1 cellular context compared by ENCODE assay signal in the genomic region with DNA sequence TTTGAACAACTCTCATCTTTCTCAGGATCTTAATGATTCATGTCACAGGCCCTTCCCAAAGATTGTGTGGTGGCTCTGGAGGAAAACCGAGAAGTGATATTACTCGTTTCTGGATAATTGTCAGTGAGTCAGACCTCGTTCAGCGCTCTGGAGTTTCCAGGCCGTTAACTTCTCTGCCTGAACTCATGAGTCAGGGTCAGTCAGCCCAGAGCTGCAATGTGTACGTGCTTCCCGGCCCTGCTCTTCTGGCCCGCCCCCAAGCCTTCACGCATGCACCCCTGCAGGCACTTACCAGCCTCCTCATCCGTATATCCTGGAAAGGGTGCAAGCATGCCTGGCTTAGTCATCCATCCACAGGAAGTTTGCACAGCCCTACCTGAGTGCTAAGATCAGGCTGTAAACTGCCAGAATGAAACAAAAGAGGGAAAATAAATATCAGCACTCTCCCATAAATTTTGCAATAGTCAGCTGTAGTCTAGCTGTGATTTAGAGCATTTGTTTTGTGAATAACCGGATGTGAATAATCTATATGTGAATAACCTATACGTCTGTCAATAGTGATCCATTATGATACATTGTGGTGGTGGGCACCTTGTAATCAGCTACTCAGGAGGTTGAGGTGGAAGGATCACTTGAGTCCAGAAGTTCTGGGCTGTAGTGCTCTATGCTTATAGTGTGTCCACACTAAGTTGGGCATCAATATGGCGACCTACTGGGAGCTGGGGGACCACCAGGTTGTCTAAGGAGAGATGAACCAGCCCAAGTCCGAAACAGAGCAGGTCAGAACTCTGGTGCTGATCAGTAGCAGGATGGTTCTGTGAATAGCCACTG.
TF ChIP-seq lines count a peak whose summit lies in the region.

No MANE protein-coding gene starts in this region.

TF ChIP-seq in HepG2, 621 proteins besides CTCF, POLR2A, EP300 and RAD21 (continued from another document and continues in another):
- TF ChIP-seq, protein P1, sequence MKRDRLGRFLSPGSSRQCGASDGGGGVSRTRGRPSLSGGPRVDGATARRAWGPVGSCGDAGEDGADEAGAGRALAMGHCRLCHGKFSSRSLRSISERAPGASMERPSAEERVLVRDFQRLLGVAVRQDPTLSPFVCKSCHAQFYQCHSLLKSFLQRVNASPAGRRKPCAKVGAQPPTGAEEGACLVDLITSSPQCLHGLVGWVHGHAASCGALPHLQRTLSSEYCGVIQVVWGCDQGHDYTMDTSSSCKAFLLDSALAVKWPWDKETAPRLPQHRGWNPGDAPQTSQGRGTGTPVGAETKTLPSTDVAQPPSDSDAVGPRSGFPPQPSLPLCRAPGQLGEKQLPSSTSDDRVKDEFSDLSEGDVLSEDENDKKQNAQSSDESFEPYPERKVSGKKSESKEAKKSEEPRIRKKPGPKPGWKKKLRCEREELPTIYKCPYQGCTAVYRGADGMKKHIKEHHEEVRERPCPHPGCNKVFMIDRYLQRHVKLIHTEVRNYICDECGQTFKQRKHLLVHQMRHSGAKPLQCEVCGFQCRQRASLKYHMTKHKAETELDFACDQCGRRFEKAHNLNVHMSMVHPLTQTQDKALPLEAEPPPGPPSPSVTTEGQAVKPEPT (CRISPR knock-in tag; IDR thresholded peaks at IDR 0.05; ENCODE audit: low read depth): peak; percentile 19; the same call in 1 of the 2 replicates
- TF ChIP-seq ZNF552 (CRISPR knock-in tag; IDR thresholded peaks at IDR 0.05; ENCODE audit: borderline replicate concordance): no peak
- peak; percentile 76 for TF ChIP-seq FOSL1 (CRISPR knock-in tag; IDR thresholded peaks at IDR 0.05; ENCODE audit: borderline replicate concordance)
- TF ChIP-seq ZNF564 (CRISPR knock-in tag; IDR thresholded peaks at IDR 0.05): 0 out of 2 replicates have a peak, but pooled peaks have one; percentile 38
- TF ChIP-seq, protein P2, sequence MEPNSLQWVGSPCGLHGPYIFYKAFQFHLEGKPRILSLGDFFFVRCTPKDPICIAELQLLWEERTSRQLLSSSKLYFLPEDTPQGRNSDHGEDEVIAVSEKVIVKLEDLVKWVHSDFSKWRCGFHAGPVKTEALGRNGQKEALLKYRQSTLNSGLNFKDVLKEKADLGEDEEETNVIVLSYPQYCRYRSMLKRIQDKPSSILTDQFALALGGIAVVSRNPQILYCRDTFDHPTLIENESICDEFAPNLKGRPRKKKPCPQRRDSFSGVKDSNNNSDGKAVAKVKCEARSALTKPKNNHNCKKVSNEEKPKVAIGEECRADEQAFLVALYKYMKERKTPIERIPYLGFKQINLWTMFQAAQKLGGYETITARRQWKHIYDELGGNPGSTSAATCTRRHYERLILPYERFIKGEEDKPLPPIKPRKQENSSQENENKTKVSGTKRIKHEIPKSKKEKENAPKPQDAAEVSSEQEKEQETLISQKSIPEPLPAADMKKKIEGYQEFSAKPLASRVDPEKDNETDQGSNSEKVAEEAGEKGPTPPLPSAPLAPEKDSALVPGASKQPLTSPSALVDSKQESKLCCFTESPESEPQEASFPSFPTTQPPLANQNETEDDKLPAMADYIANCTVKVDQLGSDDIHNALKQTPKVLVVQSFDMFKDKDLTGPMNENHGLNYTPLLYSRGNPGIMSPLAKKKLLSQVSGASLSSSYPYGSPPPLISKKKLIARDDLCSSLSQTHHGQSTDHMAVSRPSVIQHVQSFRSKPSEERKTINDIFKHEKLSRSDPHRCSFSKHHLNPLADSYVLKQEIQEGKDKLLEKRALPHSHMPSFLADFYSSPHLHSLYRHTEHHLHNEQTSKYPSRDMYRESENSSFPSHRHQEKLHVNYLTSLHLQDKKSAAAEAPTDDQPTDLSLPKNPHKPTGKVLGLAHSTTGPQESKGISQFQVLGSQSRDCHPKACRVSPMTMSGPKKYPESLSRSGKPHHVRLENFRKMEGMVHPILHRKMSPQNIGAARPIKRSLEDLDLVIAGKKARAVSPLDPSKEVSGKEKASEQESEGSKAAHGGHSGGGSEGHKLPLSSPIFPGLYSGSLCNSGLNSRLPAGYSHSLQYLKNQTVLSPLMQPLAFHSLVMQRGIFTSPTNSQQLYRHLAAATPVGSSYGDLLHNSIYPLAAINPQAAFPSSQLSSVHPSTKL (CRISPR knock-in tag; IDR thresholded peaks at IDR 0.05): peak; percentile 91
- TF ChIP-seq SKI (IDR thresholded peaks at IDR 0.05; ENCODE audit: partially characterized antibody): no peak
- peak; percentile 48; the same call in 1 of the 2 replicates for TF ChIP-seq MIER2 (CRISPR knock-in tag; IDR thresholded peaks at IDR 0.05)
- TF ChIP-seq SSRP1 (CRISPR knock-in tag; IDR thresholded peaks at IDR 0.05): peak; percentile 77; the same call in 1 of the 2 replicates
- peak; percentile 45; the same call in 1 of the 2 replicates for TF ChIP-seq THAP11 (CRISPR knock-in tag; IDR thresholded peaks at IDR 0.05)
- peak; percentile 46; the same call in 1 of the 2 replicates for TF ChIP-seq ZNF547 (CRISPR knock-in tag; IDR thresholded peaks at IDR 0.05)
- TF ChIP-seq TEAD3 (CRISPR knock-in tag; optimal IDR thresholded peaks at IDR 0.05; ENCODE audit: borderline replicate concordance): peak; percentile 86
- TF ChIP-seq, protein P3, sequence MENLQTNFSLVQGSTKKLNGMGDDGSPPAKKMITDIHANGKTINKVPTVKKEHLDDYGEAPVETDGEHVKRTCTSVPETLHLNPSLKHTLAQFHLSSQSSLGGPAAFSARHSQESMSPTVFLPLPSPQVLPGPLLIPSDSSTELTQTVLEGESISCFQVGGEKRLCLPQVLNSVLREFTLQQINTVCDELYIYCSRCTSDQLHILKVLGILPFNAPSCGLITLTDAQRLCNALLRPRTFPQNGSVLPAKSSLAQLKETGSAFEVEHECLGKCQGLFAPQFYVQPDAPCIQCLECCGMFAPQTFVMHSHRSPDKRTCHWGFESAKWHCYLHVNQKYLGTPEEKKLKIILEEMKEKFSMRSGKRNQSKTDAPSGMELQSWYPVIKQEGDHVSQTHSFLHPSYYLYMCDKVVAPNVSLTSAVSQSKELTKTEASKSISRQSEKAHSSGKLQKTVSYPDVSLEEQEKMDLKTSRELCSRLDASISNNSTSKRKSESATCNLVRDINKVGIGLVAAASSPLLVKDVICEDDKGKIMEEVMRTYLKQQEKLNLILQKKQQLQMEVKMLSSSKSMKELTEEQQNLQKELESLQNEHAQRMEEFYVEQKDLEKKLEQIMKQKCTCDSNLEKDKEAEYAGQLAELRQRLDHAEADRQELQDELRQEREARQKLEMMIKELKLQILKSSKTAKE (CRISPR knock-in tag; IDR thresholded peaks at IDR 0.05; ENCODE audit: borderline replicate concordance): peak; percentile 79; the same call in 1 of the 2 replicates
- TF ChIP-seq, protein P4, sequence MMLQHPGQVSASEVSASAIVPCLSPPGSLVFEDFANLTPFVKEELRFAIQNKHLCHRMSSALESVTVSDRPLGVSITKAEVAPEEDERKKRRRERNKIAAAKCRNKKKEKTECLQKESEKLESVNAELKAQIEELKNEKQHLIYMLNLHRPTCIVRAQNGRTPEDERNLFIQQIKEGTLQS (CRISPR knock-in tag; IDR thresholded peaks at IDR 0.05): peak; percentile 89
- peak; percentile 72; the same call in 1 of the 2 replicates for TF ChIP-seq ZNF607 (CRISPR knock-in tag; IDR thresholded peaks at IDR 0.05; ENCODE audit: borderline replicate concordance)
- TF ChIP-seq ZNF292 (CRISPR knock-in tag; IDR thresholded peaks at IDR 0.05; ENCODE audit: borderline replicate concordance, low read depth): peak; percentile 96; the same call in 1 of the 2 replicates
- TF ChIP-seq, protein P5, sequence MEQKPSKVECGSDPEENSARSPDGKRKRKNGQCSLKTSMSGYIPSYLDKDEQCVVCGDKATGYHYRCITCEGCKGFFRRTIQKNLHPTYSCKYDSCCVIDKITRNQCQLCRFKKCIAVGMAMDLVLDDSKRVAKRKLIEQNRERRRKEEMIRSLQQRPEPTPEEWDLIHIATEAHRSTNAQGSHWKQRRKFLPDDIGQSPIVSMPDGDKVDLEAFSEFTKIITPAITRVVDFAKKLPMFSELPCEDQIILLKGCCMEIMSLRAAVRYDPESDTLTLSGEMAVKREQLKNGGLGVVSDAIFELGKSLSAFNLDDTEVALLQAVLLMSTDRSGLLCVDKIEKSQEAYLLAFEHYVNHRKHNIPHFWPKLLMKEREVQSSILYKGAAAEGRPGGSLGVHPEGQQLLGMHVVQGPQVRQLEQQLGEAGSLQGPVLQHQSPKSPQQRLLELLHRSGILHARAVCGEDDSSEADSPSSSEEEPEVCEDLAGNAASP (CRISPR knock-in tag; IDR thresholded peaks at IDR 0.05; ENCODE audit: borderline replicate concordance): peak; percentile 71
- peak; percentile 65; the same call in 1 of the 2 replicates for TF ChIP-seq MIER3 (CRISPR knock-in tag; IDR thresholded peaks at IDR 0.05; ENCODE audit: borderline replicate concordance)
- 0 out of 2 replicates have a peak, but pooled peaks have one; percentile 27 for TF ChIP-seq BRD4 (CRISPR knock-in tag; IDR thresholded peaks at IDR 0.05)
- TF ChIP-seq HDAC1 (CRISPR knock-in tag; IDR thresholded peaks at IDR 0.05): peak; percentile 55
- peak; percentile 51; the same call in 1 of the 2 replicates for TF ChIP-seq POLR2G (IDR thresholded peaks at IDR 0.05; ENCODE audit: low read depth, low read length)
- TF ChIP-seq, protein P6, sequence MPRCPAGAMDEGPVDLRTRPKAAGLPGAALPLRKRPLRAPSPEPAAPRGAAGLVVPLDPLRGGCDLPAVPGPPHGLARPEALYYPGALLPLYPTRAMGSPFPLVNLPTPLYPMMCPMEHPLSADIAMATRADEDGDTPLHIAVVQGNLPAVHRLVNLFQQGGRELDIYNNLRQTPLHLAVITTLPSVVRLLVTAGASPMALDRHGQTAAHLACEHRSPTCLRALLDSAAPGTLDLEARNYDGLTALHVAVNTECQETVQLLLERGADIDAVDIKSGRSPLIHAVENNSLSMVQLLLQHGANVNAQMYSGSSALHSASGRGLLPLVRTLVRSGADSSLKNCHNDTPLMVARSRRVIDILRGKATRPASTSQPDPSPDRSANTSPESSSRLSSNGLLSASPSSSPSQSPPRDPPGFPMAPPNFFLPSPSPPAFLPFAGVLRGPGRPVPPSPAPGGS (CRISPR knock-in tag; IDR thresholded peaks at IDR 0.05): peak; percentile 26; the same call in 1 of the 2 replicates
- TF ChIP-seq AKAP8 (CRISPR knock-in tag; IDR thresholded peaks at IDR 0.05): 0 out of 2 replicates have a peak, but pooled peaks have one; percentile 55
- TF ChIP-seq, protein P7, sequence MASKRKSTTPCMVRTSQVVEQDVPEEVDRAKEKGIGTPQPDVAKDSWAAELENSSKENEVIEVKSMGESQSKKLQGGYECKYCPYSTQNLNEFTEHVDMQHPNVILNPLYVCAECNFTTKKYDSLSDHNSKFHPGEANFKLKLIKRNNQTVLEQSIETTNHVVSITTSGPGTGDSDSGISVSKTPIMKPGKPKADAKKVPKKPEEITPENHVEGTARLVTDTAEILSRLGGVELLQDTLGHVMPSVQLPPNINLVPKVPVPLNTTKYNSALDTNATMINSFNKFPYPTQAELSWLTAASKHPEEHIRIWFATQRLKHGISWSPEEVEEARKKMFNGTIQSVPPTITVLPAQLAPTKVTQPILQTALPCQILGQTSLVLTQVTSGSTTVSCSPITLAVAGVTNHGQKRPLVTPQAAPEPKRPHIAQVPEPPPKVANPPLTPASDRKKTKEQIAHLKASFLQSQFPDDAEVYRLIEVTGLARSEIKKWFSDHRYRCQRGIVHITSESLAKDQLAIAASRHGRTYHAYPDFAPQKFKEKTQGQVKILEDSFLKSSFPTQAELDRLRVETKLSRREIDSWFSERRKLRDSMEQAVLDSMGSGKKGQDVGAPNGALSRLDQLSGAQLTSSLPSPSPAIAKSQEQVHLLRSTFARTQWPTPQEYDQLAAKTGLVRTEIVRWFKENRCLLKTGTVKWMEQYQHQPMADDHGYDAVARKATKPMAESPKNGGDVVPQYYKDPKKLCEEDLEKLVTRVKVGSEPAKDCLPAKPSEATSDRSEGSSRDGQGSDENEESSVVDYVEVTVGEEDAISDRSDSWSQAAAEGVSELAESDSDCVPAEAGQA (IDR thresholded peaks at IDR 0.05; ENCODE audit: low read depth): 0 out of 2 replicates have a peak, but pooled peaks have one; percentile 16
- TF ChIP-seq, protein P7 (CRISPR knock-in tag; IDR thresholded peaks at IDR 0.05; ENCODE audit: borderline replicate concordance): no peak
- no peak; the same call in 1 of the 2 replicates for TF ChIP-seq SOX13 (IDR thresholded peaks at IDR 0.05)
- peak in 1 of 2 experiments; percentile 72; a peak in 1 of 4 replicates for TF ChIP-seq SOX13 (CRISPR knock-in tag; conservative IDR thresholded peaks at IDR 0.05 in 1 of 2, IDR thresholded peaks at IDR 0.05 in 1 of 2)
- peak; percentile 79; the same call in 1 of the 2 replicates for TF ChIP-seq ZNF614 (CRISPR knock-in tag; IDR thresholded peaks at IDR 0.05; ENCODE audit: borderline replicate concordance)
- TF ChIP-seq, protein P8, sequence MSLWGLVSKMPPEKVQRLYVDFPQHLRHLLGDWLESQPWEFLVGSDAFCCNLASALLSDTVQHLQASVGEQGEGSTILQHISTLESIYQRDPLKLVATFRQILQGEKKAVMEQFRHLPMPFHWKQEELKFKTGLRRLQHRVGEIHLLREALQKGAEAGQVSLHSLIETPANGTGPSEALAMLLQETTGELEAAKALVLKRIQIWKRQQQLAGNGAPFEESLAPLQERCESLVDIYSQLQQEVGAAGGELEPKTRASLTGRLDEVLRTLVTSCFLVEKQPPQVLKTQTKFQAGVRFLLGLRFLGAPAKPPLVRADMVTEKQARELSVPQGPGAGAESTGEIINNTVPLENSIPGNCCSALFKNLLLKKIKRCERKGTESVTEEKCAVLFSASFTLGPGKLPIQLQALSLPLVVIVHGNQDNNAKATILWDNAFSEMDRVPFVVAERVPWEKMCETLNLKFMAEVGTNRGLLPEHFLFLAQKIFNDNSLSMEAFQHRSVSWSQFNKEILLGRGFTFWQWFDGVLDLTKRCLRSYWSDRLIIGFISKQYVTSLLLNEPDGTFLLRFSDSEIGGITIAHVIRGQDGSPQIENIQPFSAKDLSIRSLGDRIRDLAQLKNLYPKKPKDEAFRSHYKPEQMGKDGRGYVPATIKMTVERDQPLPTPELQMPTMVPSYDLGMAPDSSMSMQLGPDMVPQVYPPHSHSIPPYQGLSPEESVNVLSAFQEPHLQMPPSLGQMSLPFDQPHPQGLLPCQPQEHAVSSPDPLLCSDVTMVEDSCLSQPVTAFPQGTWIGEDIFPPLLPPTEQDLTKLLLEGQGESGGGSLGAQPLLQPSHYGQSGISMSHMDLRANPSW (CRISPR knock-in tag; IDR thresholded peaks at IDR 0.05; ENCODE audit: borderline replicate concordance): peak; percentile 67; the same call in 1 of the 2 replicates
- TF ChIP-seq FOXP1 (IDR thresholded peaks at IDR 0.05): no peak
- TF ChIP-seq FOXP1 (CRISPR knock-in tag; IDR thresholded peaks at IDR 0.05): peak; percentile 76
